Comparison of ENCODE assay signal across 24 cellular contexts in the genomic region with DNA sequence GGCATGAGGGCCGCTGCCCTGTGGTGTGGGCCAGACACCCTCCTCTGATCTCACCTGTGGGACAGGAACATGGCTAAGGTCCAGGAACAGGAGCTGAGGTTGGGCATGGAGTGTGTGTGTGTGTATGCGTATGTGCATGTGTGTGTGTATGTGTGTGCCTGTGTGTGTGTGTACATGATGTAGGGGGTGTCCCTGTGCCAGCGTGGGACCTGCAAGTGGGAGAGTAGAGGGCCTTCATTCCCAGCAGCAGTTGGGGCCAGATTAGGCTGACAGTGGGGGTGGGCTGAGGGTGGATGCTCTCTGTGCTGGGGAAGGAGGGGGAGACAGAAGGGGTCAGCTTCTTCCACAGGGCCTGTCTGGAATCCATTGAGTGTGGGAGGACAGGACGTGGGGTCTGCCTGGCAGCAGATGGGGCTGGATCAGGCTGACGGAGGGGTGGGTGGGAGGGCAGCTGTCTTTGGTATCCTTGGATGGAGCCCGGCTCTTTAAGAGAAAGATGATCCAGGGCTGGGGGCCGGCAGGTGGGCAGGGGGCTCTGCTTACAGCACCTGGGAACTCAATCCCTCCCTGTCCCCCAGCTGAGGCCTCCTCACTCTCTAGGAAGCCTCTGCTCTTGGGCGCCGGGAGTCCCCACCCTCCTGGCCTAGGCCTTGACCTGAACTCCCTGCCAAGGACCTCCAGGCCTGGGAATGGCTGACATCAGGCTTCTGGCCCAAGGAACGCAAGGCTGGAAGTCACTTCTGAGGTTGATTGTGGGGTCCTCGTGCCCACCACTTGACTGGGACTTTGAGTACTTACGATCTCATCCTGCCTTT. TPM values are rescaled to one million over a fixed set of nuclear protein-coding genes. Genes with fewer than 3 reads are reported as not detected.
DNase-seq lines count a peak whose midpoint lies in the region; ATAC-seq and TF ChIP-seq lines count a peak whose summit lies in the region.
"Had no signal": no experiment of that assay in that cellular context is flagged by ENCODE, and none has a peak within 500 bp of the region (broad histone marks: within the 10 kb centered on the region; RNA-seq: fewer than 3 reads in every experiment).

No MANE protein-coding gene starts in this region.

- H3K4me3 Mint-ChIP-seq in activated T-cell treated with anti-CD3 and anti-CD28 coated beads, Interleukin-2, amount 50 U/mL, for 24 hours, result no peak overlapping the region
- no peak overlapping the region for H3K4me3 Mint-ChIP-seq in central memory CD8-positive, alpha-beta T cell
- no peak overlapping the region for H3K4me3 Mint-ChIP-seq in stimulated activated naive B cell treated with anti-CD40 and anti-IgM and Interleukin-4, amounts not matched to agents 10 μg/mL and 1 μg/mL and 100 μg/mL, for 72 hours
- H3K4me3 Mint-ChIP-seq: activated CD4-positive, alpha-beta T cell treated with anti-CD3 and anti-CD28 coated beads, Interleukin-2, amount 10 ng/mL, durations not matched to agents 24 days and 14 days; activated CD8-positive, alpha-beta memory T cell treated with anti-CD3 and anti-CD28 coated beads, Interleukin-2, amount 10 ng/mL, durations not matched to agents 7 days and 5 days; activated naive CD8-positive, alpha-beta T cell had no signal

- no peak overlapping the region for H2BK15ac ChIP-seq in mesendoderm (replicated peaks; ENCODE audit: low read depth)

- H3K4me3 ChIP-seq in mesendoderm (ENCODE audit: low read length) (no peak overlapping the region), mammary epithelial cell (replicated peaks in 1 of 3; ENCODE audit: insufficient read depth in 1 of 3, low read depth in 2 of 3, low read length in 3 of 3) (no peak overlapping the region)
- H3K4me3 ChIP-seq: left lung, psoas muscle had no signal

- no peak for ATAC-seq in central memory CD8-positive, alpha-beta T cell (replicated peaks; ENCODE audit: extremely low read depth, poor library complexity, severe bottlenecking)
- no peak for ATAC-seq in stimulated activated naive B cell treated with anti-CD40 and anti-IgM and Interleukin-4, amounts not matched to agents 10 μg/mL and 1 μg/mL and 100 μg/mL, for 72 hours (replicated peaks)
- no peak for ATAC-seq in HG03159 (IDR thresholded peaks at IDR 0.05; ENCODE audit: unreplicated experiment)
- no peak for ATAC-seq in GM21447 (IDR thresholded peaks at IDR 0.05; ENCODE audit: unreplicated experiment)
- ATAC-seq: activated CD8-positive, alpha-beta memory T cell treated with anti-CD3 and anti-CD28 coated beads, Interleukin-2, amount 10 ng/mL, durations not matched to agents 7 days and 5 days; esophagus mucosa; foreskin keratinocyte; left lung; psoas muscle; SK-N-SH treated with all-trans-retinoic acid at 6 μM for 48 hours had no signal

- H3K79me1 ChIP-seq in mesendoderm (ENCODE audit: low read length), result no peaks in the 10 kb centered on the region

- H3K4me1 Mint-ChIP-seq in activated T-cell treated with anti-CD3 and anti-CD28 coated beads, Interleukin-2, amount 50 U/mL, for 24 hours (ENCODE audit: low read depth), result no peaks in the 10 kb centered on the region
- H3K4me1 Mint-ChIP-seq in central memory CD8-positive, alpha-beta T cell, result peaks cover 13% of the 10 kb centered on the region
- no peaks in the 10 kb centered on the region for H3K4me1 Mint-ChIP-seq in stimulated activated naive B cell treated with anti-CD40 and anti-IgM and Interleukin-4, amounts not matched to agents 10 μg/mL and 1 μg/mL and 100 μg/mL, for 72 hours
- H3K4me1 Mint-ChIP-seq: activated CD4-positive, alpha-beta T cell treated with anti-CD3 and anti-CD28 coated beads, Interleukin-2, amount 10 ng/mL, durations not matched to agents 24 days and 14 days; activated CD8-positive, alpha-beta memory T cell treated with anti-CD3 and anti-CD28 coated beads, Interleukin-2, amount 10 ng/mL, durations not matched to agents 7 days and 5 days had no signal

- no peaks in the 10 kb centered on the region for H3K27me3 ChIP-seq in mesendoderm (ENCODE audit: insufficient read depth, low read length, poor library complexity)
- H3K27me3 ChIP-seq in mammary epithelial cell (ENCODE audit: insufficient read depth, low read length), result peaks cover 5% of the 10 kb centered on the region

- H4K5ac ChIP-seq in mesendoderm (ENCODE audit: low read length), result no peak overlapping the region

- DNase-seq in activated T-cell treated with anti-CD3 and anti-CD28 coated beads, Interleukin-2, amount 50 U/mL, for 24 hours, result no peak
- no peak for DNase-seq in activated T-cell treated with anti-CD3 and anti-CD28 coated beads, Interleukin-2, amount 50 U/mL, for 48 hours
- no peak for DNase-seq in central memory CD8-positive, alpha-beta T cell (ENCODE audit: low spot score in 2 of 2)
- DNase-seq in mesendoderm, result no peak
- no peak for DNase-seq in stimulated activated naive B cell treated with anti-CD40 and anti-IgM and Interleukin-4, amounts not matched to agents 10 μg/mL and 1 μg/mL and 100 μg/mL, for 72 hours
- no peak for DNase-seq in mammary epithelial cell
- DNase-seq: activated CD4-positive, alpha-beta T cell treated with anti-CD3 and anti-CD28 coated beads, Interleukin-2, amount 10 ng/mL, durations not matched to agents 24 days and 14 days; activated CD8-positive, alpha-beta memory T cell treated with anti-CD3 and anti-CD28 coated beads, Interleukin-2, amount 10 ng/mL, durations not matched to agents 7 days and 5 days; DMS153; effector memory CD4-positive, alpha-beta T cell; foreskin keratinocyte; KG1; left lung; NCI-H1417 treated with DMSO at 0.1 percent for 48 hours; NCI-H69; RPMI8226; stimulated activated CD8-positive, alpha-beta memory T cell treated with anti-CD3 and anti-CD28 coated beads, Interleukin-4, amount 100 ng/mL, for 48 hours; T-helper 2 cell had no signal

- intact Hi-C loops in mammary epithelial cell (cut with micrococcal nuclease), result no loop called here

- H3K56ac ChIP-seq in mesendoderm (ENCODE audit: low read length), result peak overlapping the region; percentile 5

- no peak overlapping the region for H3K18ac ChIP-seq in mesendoderm (ENCODE audit: low read length)

- no peaks in the 10 kb centered on the region for H3K9me3 ChIP-seq in mammary epithelial cell (replicated peaks; ENCODE audit: insufficient read depth, low read length)

- peaks cover 7% of the 10 kb centered on the region for H3K4me1 ChIP-seq in mesendoderm (ENCODE audit: control insufficient read depth, low read depth, low read length)
- H3K4me1 ChIP-seq in mammary epithelial cell (ENCODE audit: insufficient read depth, low read length), result no peaks in the 10 kb centered on the region
- H3K4me1 ChIP-seq: foreskin keratinocyte, left lung, psoas muscle had no signal

- H3K79me2 ChIP-seq in mesendoderm (ENCODE audit: control insufficient read depth, insufficient read depth, low read length) (no peaks in the 10 kb centered on the region), mammary epithelial cell (ENCODE audit: insufficient read depth, low read length) (no peaks in the 10 kb centered on the region)

- no peaks in the 10 kb centered on the region for H3K9me3 Mint-ChIP-seq in activated T-cell treated with anti-CD3 and anti-CD28 coated beads, Interleukin-2, amount 50 U/mL, for 24 hours
- H3K9me3 Mint-ChIP-seq in central memory CD8-positive, alpha-beta T cell, result no peaks in the 10 kb centered on the region
- H3K9me3 Mint-ChIP-seq in stimulated activated naive B cell treated with anti-CD40 and anti-IgM and Interleukin-4, amounts not matched to agents 10 μg/mL and 1 μg/mL and 100 μg/mL, for 72 hours, result peaks cover 0 to 8% of the 10 kb centered on the region in 2 donors
- H3K9me3 Mint-ChIP-seq: activated CD4-positive, alpha-beta T cell treated with anti-CD3 and anti-CD28 coated beads, Interleukin-2, amount 10 ng/mL, durations not matched to agents 24 days and 14 days had no signal

- no peak overlapping the region for H3K4ac ChIP-seq in mesendoderm (ENCODE audit: low read depth, low read length)

- in situ Hi-C loops in mammary epithelial cell (cut with MboI; ENCODE audit: low sequenced_read_pairs in 2 of 2), result no loop called here

- CTCF ChIA-PET in mammary epithelial cell (lab: Charles Lee; ENCODE audit: low non-redundant PET), result no interaction called here

- peak overlapping the region; percentile 44 for H3K27ac Mint-ChIP-seq in activated T-cell treated with anti-CD3 and anti-CD28 coated beads, Interleukin-2, amount 50 U/mL, for 24 hours
- peak overlapping the region; percentile 66 for H3K27ac Mint-ChIP-seq in central memory CD8-positive, alpha-beta T cell (ENCODE audit: low read depth)
- H3K27ac Mint-ChIP-seq in stimulated activated naive B cell treated with anti-CD40 and anti-IgM and Interleukin-4, amounts not matched to agents 10 μg/mL and 1 μg/mL and 100 μg/mL, for 72 hours, result peak overlapping the region; percentile 31
- H3K27ac Mint-ChIP-seq: activated CD4-positive, alpha-beta T cell treated with anti-CD3 and anti-CD28 coated beads, Interleukin-2, amount 10 ng/mL, durations not matched to agents 24 days and 14 days; activated CD8-positive, alpha-beta memory T cell treated with anti-CD3 and anti-CD28 coated beads, Interleukin-2, amount 10 ng/mL, durations not matched to agents 7 days and 5 days; activated naive CD8-positive, alpha-beta T cell had no signal

- dilution Hi-C loops in mammary epithelial cell (cut with HindIII; ENCODE audit: low sequenced_read_pairs), result no loop called here

- no CpG with 5 or more reads among the region's 12 CpGs for WGBS in mesendoderm (ENCODE audit: extremely low coverage, insufficient coverage, low lambda C conversion rate)
- 46% methylated on average over 6 of the region's 12 CpGs for WGBS in mammary epithelial cell (ENCODE audit: low coverage, missing lambda C conversion rate)

- no peaks in the 10 kb centered on the region for H3K36me3 Mint-ChIP-seq in activated T-cell treated with anti-CD3 and anti-CD28 coated beads, Interleukin-2, amount 50 U/mL, for 24 hours (ENCODE audit: low read depth)
- peaks cover 4% of the 10 kb centered on the region for H3K36me3 Mint-ChIP-seq in central memory CD8-positive, alpha-beta T cell (ENCODE audit: insufficient read depth)
- H3K36me3 Mint-ChIP-seq in stimulated activated naive B cell treated with anti-CD40 and anti-IgM and Interleukin-4, amounts not matched to agents 10 μg/mL and 1 μg/mL and 100 μg/mL, for 72 hours, result no peaks in the 10 kb centered on the region

- no peak for TF ChIP-seq CTCF in mammary epithelial cell (conservative IDR thresholded peaks at IDR 0.05 in 1 of 2, IDR thresholded peaks at IDR 0.05 in 1 of 2; ENCODE audit: extremely low read depth in 1 of 2, insufficient read depth in 1 of 2, low read depth in 1 of 2, low read length in 2 of 2)

- H2BK120ac ChIP-seq in mesendoderm (ENCODE audit: low read depth, low read length), result no peak overlapping the region

- H4K8ac ChIP-seq in mesendoderm (ENCODE audit: low read depth, low read length), result no peak overlapping the region

- H2AFZ ChIP-seq in mammary epithelial cell (ENCODE audit: low read depth, low read length), result no peak overlapping the region

- H2AK5ac ChIP-seq in mesendoderm (ENCODE audit: low read length), result no peak overlapping the region

- no peaks in the 10 kb centered on the region for H4K20me1 ChIP-seq in mammary epithelial cell (ENCODE audit: insufficient read depth, low read length)

- no peak overlapping the region for H2BK5ac ChIP-seq in mesendoderm (ENCODE audit: low read length)

- no peak overlapping the region for H3K9ac ChIP-seq in mesendoderm (ENCODE audit: low read length)
- no peak overlapping the region for H3K9ac ChIP-seq in mammary epithelial cell (ENCODE audit: insufficient read depth, low read length)

- H3K23ac ChIP-seq in mesendoderm (ENCODE audit: low read length), result no peak overlapping the region

- no peak overlapping the region for H3K27ac ChIP-seq in mesendoderm (ENCODE audit: low read depth, low read length)
- H3K27ac ChIP-seq in mammary epithelial cell (ENCODE audit: insufficient read depth, low read depth, low read length), result no peak overlapping the region
- H3K27ac ChIP-seq: foreskin keratinocyte, left lung, psoas muscle had no signal

- H3K27me3 Mint-ChIP-seq in activated T-cell treated with anti-CD3 and anti-CD28 coated beads, Interleukin-2, amount 50 U/mL, for 24 hours, result no peaks in the 10 kb centered on the region
- no peaks in the 10 kb centered on the region for H3K27me3 Mint-ChIP-seq in central memory CD8-positive, alpha-beta T cell
- H3K27me3 Mint-ChIP-seq in stimulated activated naive B cell treated with anti-CD40 and anti-IgM and Interleukin-4, amounts not matched to agents 10 μg/mL and 1 μg/mL and 100 μg/mL, for 72 hours, result peaks cover 32 to 55% of the 10 kb centered on the region in 2 donors

- no TSS peak for BruUV-seq in mammary epithelial cell (replicated peaks; lab: Mats Ljungman, UMichigan)

- H3K4me2 ChIP-seq in mesendoderm (ENCODE audit: low read length) (no peak overlapping the region), mammary epithelial cell (ENCODE audit: insufficient read depth, low read depth, low read length) (no peak overlapping the region)

- H3K36me3 ChIP-seq in mesendoderm (ENCODE audit: control insufficient read depth, insufficient read depth, low read length) (no peaks in the 10 kb centered on the region), mammary epithelial cell (ENCODE audit: insufficient read depth, low read length) (no peaks in the 10 kb centered on the region)
- H3K36me3 ChIP-seq: left lung had no signal

RNA-seq across cellular contexts. Expression of gene SPDEF, which starts 44.0 kb away (rescaled TPM):
- 0.08 TPM for polyA plus RNA-seq in mesendoderm (2013, experiment 1 of 2)
- polyA plus RNA-seq in mesendoderm (2013, experiment 2 of 2), result 0.08 TPM
- under 1 TPM in 1 of 2 donors, not detected in 1; 0.16 TPM for total RNA-seq in mammary epithelial cell
- polyA plus RNA-seq in mammary epithelial cell, result not detected
- polyA minus RNA-seq in mammary epithelial cell, result not detected
- total RNA-seq: activated CD4-positive, alpha-beta T cell treated with anti-CD3 and anti-CD28 coated beads, Interleukin-2, amount 10 ng/mL, durations not matched to agents 24 days and 14 days; foreskin keratinocyte had no signal

RNA-seq across cellular contexts. Expression of gene PACSIN1, which starts 46.3 kb away (rescaled TPM):
- polyA plus RNA-seq in mesendoderm (2013, experiment 1 of 2), result 4.6 TPM
- 4.7 TPM for polyA plus RNA-seq in mesendoderm (2013, experiment 2 of 2)
- not detected for total RNA-seq in mammary epithelial cell
- polyA plus RNA-seq in mammary epithelial cell, result 0.02 TPM
- polyA minus RNA-seq in mammary epithelial cell, result not detected
- total RNA-seq: activated CD4-positive, alpha-beta T cell treated with anti-CD3 and anti-CD28 coated beads, Interleukin-2, amount 10 ng/mL, durations not matched to agents 24 days and 14 days; esophagus mucosa had no signal
